Comparison of ENCODE assay signal across 23 cellular contexts in the genomic region with DNA sequence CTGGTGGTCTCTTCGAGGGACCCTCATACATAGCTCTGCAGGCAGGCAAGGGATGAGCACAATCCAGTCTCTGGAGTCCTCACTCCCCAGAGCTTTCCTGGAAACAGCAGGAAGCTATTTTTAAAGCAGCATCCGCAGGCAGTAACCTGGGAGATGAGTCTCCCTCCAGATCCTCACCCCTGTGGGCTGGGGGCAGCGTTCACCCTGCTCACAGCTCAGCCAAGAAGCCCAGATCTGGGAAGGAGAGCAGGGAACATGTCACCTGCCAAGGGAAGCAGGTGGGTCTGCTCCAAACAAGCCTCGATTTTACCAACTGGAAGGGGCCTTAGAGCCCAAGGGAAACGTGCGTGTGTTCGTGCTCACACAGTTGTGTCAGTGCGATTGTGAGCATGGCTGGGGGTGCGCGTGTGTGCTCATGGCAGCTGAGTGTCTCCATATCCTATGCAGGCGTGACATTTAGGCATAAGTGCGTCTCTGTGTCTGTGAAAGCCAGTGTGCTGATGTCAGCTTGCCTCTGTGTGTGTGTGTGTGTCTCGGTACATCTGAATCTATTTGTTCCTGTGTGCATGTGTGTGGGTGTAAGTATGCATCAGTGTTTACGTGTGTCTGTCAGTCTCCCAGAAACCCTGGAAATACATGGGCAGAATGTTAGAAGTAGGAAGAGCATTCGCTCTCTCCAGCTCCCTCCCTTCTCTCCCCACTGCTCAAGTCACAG. TPM values are rescaled to one million over a fixed set of nuclear protein-coding genes. Genes with fewer than 3 reads are reported as not detected.
DNase-seq lines count a peak whose midpoint lies in the region; ATAC-seq, FAIRE-seq and TF ChIP-seq lines count a peak whose summit lies in the region.
"Had no signal": no experiment of that assay in that cellular context is flagged by ENCODE, and none has a peak within 500 bp of the region (broad histone marks: within the 10 kb centered on the region; RNA-seq: fewer than 3 reads in every experiment).

No MANE protein-coding gene starts in this region.

- no peaks in the 10 kb centered on the region for H3F3A ChIP-seq in GM23338 (replicated peaks; ENCODE audit: low read depth)

- H3K9me3 Mint-ChIP-seq in GM23338 (peaks cover 2% of the 10 kb centered on the region; the same call in 1 of the 3 replicates), astrocyte (ENCODE audit: unreplicated experiment) (peaks cover 6% of the 10 kb centered on the region), immature natural killer cell (no peaks in the 10 kb centered on the region)
- H3K9me3 Mint-ChIP-seq: CD4-positive, alpha-beta T cell had no signal

- H3K27ac ChIP-seq in GM23338 (ENCODE audit: low read depth) (no peak overlapping the region), astrocyte (ENCODE audit: low read depth, low read length) (no peak overlapping the region), temporal lobe (ENCODE audit: low read depth, low read length) (peak overlapping the region; percentile 82), SJCRH30 (no peak overlapping the region)

- H3K27ac Mint-ChIP-seq in GM23338 (no peak overlapping the region; the same call in 1 of the 2 replicates), astrocyte (ENCODE audit: unreplicated experiment) (peak overlapping the region; percentile 11), immature natural killer cell (no peak overlapping the region)
- H3K27ac Mint-ChIP-seq: CD4-positive, alpha-beta T cell had no signal

- H3K4me1 ChIP-seq in GM23338 (ENCODE audit: insufficient read depth) (no peaks in the 10 kb centered on the region), astrocyte (ENCODE audit: insufficient read depth, low read length) (no peaks in the 10 kb centered on the region), SJCRH30 (no peaks in the 10 kb centered on the region)

- H3K4me1 Mint-ChIP-seq in GM23338 (peaks cover 30% of the 10 kb centered on the region), astrocyte (ENCODE audit: low read depth, unreplicated experiment) (peaks cover 17% of the 10 kb centered on the region), immature natural killer cell (no peaks in the 10 kb centered on the region)
- H3K4me1 Mint-ChIP-seq: IgD-negative memory B cell had no signal

- DNase-seq in GM23338 (ENCODE audit: low spot score) (no peak), astrocyte (ENCODE audit: low read depth) (no peak), iris pigment epithelial cell (ENCODE audit: low read depth) (peak; percentile 4), SJCRH30 (no peak), SIG-M5 (lab: John Stamatoyannopoulos, UW) (no peak), immature natural killer cell (no peak)
- DNase-seq: ACHN; AML-193; CD4-positive, alpha-beta T cell; EL; H7; Kasumi-1; MM.1S; NCI-H1105 treated with DMSO at 0.1 percent for 48 hours; NCI-H2029; NCI-H2171 treated with DMSO at 0.1 percent for 48 hours; NCI-H446 treated with DMSO at 0.1 percent for 48 hours; OCI-M1 had no signal

- no peak overlapping the region for H3K9ac ChIP-seq in astrocyte (ENCODE audit: low read length)

- H3K79me2 ChIP-seq in GM23338 (replicated peaks; ENCODE audit: insufficient read depth), result no peaks in the 10 kb centered on the region
- no peaks in the 10 kb centered on the region for H3K79me2 ChIP-seq in astrocyte (ENCODE audit: insufficient read depth, low read length)

- H3K9me2 ChIP-seq in GM23338 (ENCODE audit: insufficient read depth), result no peaks in the 10 kb centered on the region

- no peak overlapping the region for H3K4me3 Mint-ChIP-seq in GM23338
- H3K4me3 Mint-ChIP-seq in astrocyte (ENCODE audit: unreplicated experiment), result no peak overlapping the region
- H3K4me3 Mint-ChIP-seq in immature natural killer cell, result no peak overlapping the region
- H3K4me3 Mint-ChIP-seq: CD4-positive, alpha-beta T cell; IgD-negative memory B cell had no signal

- no peak for TF ChIP-seq CTCF in GM23338 (conservative IDR thresholded peaks at IDR 0.05; ENCODE audit: low read depth in 2 of 2)
- no peak for TF ChIP-seq CTCF in astrocyte (IDR thresholded peaks at IDR 0.05; ENCODE audit: insufficient read depth, low read depth, low read length)

- H3K4me3 ChIP-seq in GM23338 (no peak overlapping the region), astrocyte (ENCODE audit: insufficient read depth, low read depth, low read length) (no peak overlapping the region), SJCRH30 (no peak overlapping the region)

- H2AFZ ChIP-seq in GM23338 (no peak overlapping the region), astrocyte (ENCODE audit: low read depth, low read length) (no peak overlapping the region)

- H3K4me2 ChIP-seq in GM23338 (no peak overlapping the region), astrocyte (ENCODE audit: low read length) (no peak overlapping the region)

- H3K27me3 Mint-ChIP-seq in GM23338 (ENCODE audit: insufficient read depth, low read depth, poor library complexity) (peaks cover 9% of the 10 kb centered on the region), astrocyte (ENCODE audit: low read depth, unreplicated experiment) (peaks cover 41% of the 10 kb centered on the region), immature natural killer cell (ENCODE audit: low read depth in 3 of 3) (peaks cover 1 to 6% (median 1%) of the 10 kb centered on the region in 3 donors)

- H3K9me3 ChIP-seq in astrocyte (ENCODE audit: insufficient read depth, low read depth, low read length) (no peaks in the 10 kb centered on the region), SJCRH30 (replicated peaks) (no peaks in the 10 kb centered on the region)

- H4K20me1 ChIP-seq in GM23338 (replicated peaks; ENCODE audit: insufficient read depth) (no peaks in the 10 kb centered on the region), astrocyte (ENCODE audit: insufficient read depth, low read length) (no peaks in the 10 kb centered on the region)

- H3K36me3 ChIP-seq in GM23338 (ENCODE audit: insufficient read depth), result no peaks in the 10 kb centered on the region
- H3K36me3 ChIP-seq in astrocyte (ENCODE audit: insufficient read depth, low read length), result no peaks in the 10 kb centered on the region
- no peaks in the 10 kb centered on the region for H3K36me3 ChIP-seq in SJCRH30

- no peak for FAIRE-seq in astrocyte (lab: Jason Lieb, UNC)

- H3K36me3 Mint-ChIP-seq in GM23338 (ENCODE audit: low read depth), result no peaks in the 10 kb centered on the region
- H3K36me3 Mint-ChIP-seq in astrocyte (ENCODE audit: low read depth, unreplicated experiment), result peaks cover 4% of the 10 kb centered on the region
- no peaks in the 10 kb centered on the region for H3K36me3 Mint-ChIP-seq in immature natural killer cell

- ATAC-seq in GM23338, result peak; percentile 24; the same call in 2 of the 3 replicates

- H3K27me3 ChIP-seq in GM23338 (ENCODE audit: insufficient read depth) (no peaks in the 10 kb centered on the region), astrocyte (ENCODE audit: insufficient read depth, low read length) (no peaks in the 10 kb centered on the region), SJCRH30 (no peaks in the 10 kb centered on the region)

TF ChIP-seq in GM23338, 12 proteins besides CTCF, POLR2A, EP300 and RAD21 (continues in another document):
- TF ChIP-seq POLR2AphosphoS5 (IDR thresholded peaks at IDR 0.05; ENCODE audit: low read depth) (no peak), ZNF331 (CRISPR knock-in tag; IDR thresholded peaks at IDR 0.05; ENCODE audit: low read depth) (no peak), JUNB (IDR thresholded peaks at IDR 0.05; ENCODE audit: unreplicated experiment) (no peak), CREB1 (CRISPR knock-in tag; IDR thresholded peaks at IDR 0.05; ENCODE audit: low read depth) (no peak), EZH2 (IDR thresholded peaks at IDR 0.05; ENCODE audit: low read depth, unreplicated experiment) (no peak), ZNF114 (CRISPR knock-in tag; IDR thresholded peaks at IDR 0.05) (no peak)
- TF ChIP-seq, protein P1, sequence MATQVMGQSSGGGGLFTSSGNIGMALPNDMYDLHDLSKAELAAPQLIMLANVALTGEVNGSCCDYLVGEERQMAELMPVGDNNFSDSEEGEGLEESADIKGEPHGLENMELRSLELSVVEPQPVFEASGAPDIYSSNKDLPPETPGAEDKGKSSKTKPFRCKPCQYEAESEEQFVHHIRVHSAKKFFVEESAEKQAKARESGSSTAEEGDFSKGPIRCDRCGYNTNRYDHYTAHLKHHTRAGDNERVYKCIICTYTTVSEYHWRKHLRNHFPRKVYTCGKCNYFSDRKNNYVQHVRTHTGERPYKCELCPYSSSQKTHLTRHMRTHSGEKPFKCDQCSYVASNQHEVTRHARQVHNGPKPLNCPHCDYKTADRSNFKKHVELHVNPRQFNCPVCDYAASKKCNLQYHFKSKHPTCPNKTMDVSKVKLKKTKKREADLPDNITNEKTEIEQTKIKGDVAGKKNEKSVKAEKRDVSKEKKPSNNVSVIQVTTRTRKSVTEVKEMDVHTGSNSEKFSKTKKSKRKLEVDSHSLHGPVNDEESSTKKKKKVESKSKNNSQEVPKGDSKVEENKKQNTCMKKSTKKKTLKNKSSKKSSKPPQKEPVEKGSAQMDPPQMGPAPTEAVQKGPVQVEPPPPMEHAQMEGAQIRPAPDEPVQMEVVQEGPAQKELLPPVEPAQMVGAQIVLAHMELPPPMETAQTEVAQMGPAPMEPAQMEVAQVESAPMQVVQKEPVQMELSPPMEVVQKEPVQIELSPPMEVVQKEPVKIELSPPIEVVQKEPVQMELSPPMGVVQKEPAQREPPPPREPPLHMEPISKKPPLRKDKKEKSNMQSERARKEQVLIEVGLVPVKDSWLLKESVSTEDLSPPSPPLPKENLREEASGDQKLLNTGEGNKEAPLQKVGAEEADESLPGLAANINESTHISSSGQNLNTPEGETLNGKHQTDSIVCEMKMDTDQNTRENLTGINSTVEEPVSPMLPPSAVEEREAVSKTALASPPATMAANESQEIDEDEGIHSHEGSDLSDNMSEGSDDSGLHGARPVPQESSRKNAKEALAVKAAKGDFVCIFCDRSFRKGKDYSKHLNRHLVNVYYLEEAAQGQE (IDR thresholded peaks at IDR 0.05; ENCODE audit: unreplicated experiment), result no peak
- TF ChIP-seq, protein P2, sequence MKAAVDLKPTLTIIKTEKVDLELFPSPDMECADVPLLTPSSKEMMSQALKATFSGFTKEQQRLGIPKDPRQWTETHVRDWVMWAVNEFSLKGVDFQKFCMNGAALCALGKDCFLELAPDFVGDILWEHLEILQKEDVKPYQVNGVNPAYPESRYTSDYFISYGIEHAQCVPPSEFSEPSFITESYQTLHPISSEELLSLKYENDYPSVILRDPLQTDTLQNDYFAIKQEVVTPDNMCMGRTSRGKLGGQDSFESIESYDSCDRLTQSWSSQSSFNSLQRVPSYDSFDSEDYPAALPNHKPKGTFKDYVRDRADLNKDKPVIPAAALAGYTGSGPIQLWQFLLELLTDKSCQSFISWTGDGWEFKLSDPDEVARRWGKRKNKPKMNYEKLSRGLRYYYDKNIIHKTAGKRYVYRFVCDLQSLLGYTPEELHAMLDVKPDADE (IDR thresholded peaks at IDR 0.05), result no peak

RNA-seq across cellular contexts. Expression of a gene that starts 40.6 kb away (rescaled TPM):
- total RNA-seq in GM23338 (2014; rRNA removed; shearing (Covaris generic)), result 0.45 and 0.66 TPM in 2 replicates
- polyA plus RNA-seq in GM23338 (2016; fragmentation: Nextera tagmentation; extraction: Ambion mirVana), result 2.1 and 2.3 TPM in 2 replicates
- 0.05 TPM in 1 of 2 replicates, not detected in the other for total RNA-seq in astrocyte
- 53.1 TPM for total RNA-seq in temporal lobe
- not detected in 2 replicates for total RNA-seq in SJCRH30 (2014; rRNA removed; shearing (Covaris generic))
- not detected for polyA plus RNA-seq in immature natural killer cell
- total RNA-seq: CD4-positive, alpha-beta T cell; HT1080; RPMI7951; SK-MEL-5 had no signal
- polyA plus RNA-seq: IgD-negative memory B cell had no signal

Comparison
In these comparisons a context has a peak if more than half of its experiments do, and no peak if none do; other contexts are left out.
1. RNA of a gene that starts 40.6 kb away (total RNA-seq): 53.1 TPM in temporal lobe (single experiment); 0.45 to 0.66 TPM in GM23338, 0.05 TPM in astrocyte and not detected in SJCRH30; every median in the first group is over 10 times any median in the second.